18 cellular contexts compared by ENCODE assay signal in genomic region chr22:23909258-23909898, GRCh38. TPM values are rescaled to one million over a fixed set of nuclear protein-coding genes. Genes with fewer than 3 reads are reported as not detected.
A peak's percentile ranks its signal among the peaks of the same experiment; 100 is the strongest.
DNase-seq lines count a peak whose midpoint lies in the region; ATAC-seq and TF ChIP-seq lines count a peak whose summit lies in the region.
"Had no signal": no experiment of that assay in that cellular context is flagged by ENCODE, and none has a peak within 500 bp of the region (broad histone marks: within the 10 kb centered on the region; RNA-seq: fewer than 3 reads in every experiment).

No MANE protein-coding gene starts in this region.

- H3K56ac ChIP-seq in IMR-90 (ENCODE audit: extremely low read depth, insufficient read depth, low read length) (no peak overlapping the region), H9 (ENCODE audit: insufficient read length, low read depth, low read length) (no peak overlapping the region)

- H3K9me1 ChIP-seq in IMR-90 (ENCODE audit: insufficient read depth, low read length), result no peaks in the 10 kb centered on the region; the same call in 1 of the 2 replicates

- 0 out of 2 replicates have a peak, but pooled peaks have one; percentile 6 for ATAC-seq in IMR-90 (ENCODE audit: low read depth)
- ATAC-seq in left colon, result peak; percentile 22
- ATAC-seq: left ventricle myocardium superior had no signal

- H3K4me3 ChIP-seq in IMR-90 (ENCODE audit: insufficient read depth, low read depth, low read length), result no peak overlapping the region; the same call in 1 of the 2 replicates
- no peak overlapping the region for H3K4me3 ChIP-seq in thyroid gland (replicated peaks in 1 of 3)
- no peak overlapping the region for H3K4me3 ChIP-seq in dorsolateral prefrontal cortex
- H3K4me3 ChIP-seq: MG63 had no signal

- H3K36me3 Mint-ChIP-seq in brain, result no peaks in the 10 kb centered on the region
- H3K36me3 Mint-ChIP-seq in H9 (ENCODE audit: insufficient read depth in 1 of 3, low read depth in 3 of 3), result peaks cover 2 to 16% (median 11%) of the 10 kb centered on the region in 3 experiments; a peak in 6 of 7 replicates

- peak overlapping the region in 1 of 5 experiments; percentile 12 for H3K4me3 Mint-ChIP-seq in brain
- H3K4me3 Mint-ChIP-seq in H9, result no peak overlapping the region
- H3K4me3 Mint-ChIP-seq: central memory CD8-positive, alpha-beta T cell had no signal

- H3K4me1 Mint-ChIP-seq in brain, result peaks cover 93% of the 10 kb centered on the region
- H3K4me1 Mint-ChIP-seq in H9, result peaks cover 51 to 58% of the 10 kb centered on the region in 2 experiments

- intact Hi-C loops in IMR-90 (cut with micrococcal nuclease) (no loop called here), left colon (cut with DNase I, micrococcal nuclease) (no loop called here), thyroid gland (cut with DNase I) (no loop called here), dorsolateral prefrontal cortex (cut with DNase I) (no loop called here)

- H3K27me3 ChIP-seq in IMR-90 (ENCODE audit: control insufficient read depth, insufficient read depth, low read length) (no peaks in the 10 kb centered on the region), thyroid gland (no peaks in the 10 kb centered on the region), dorsolateral prefrontal cortex (no peaks in the 10 kb centered on the region), H9 (ENCODE audit: insufficient read depth, low read length) (no peaks in the 10 kb centered on the region)
- H3K27me3 ChIP-seq: BE2C, MG63 had no signal

- in situ Hi-C loops in IMR-90 (cut with MboI; ENCODE audit: low sequenced_read_pairs), result no loop called here

- H3K18ac ChIP-seq in IMR-90 (ENCODE audit: low read depth, low read length) (peak overlapping the region; percentile 59; the same call in 1 of the 2 replicates), H9 (ENCODE audit: insufficient read length, low read depth, low read length) (no peak overlapping the region)

- H4K20me1 ChIP-seq in IMR-90 (ENCODE audit: insufficient read depth, low read length) (no peaks in the 10 kb centered on the region), H9 (ENCODE audit: control insufficient read depth, insufficient read depth, insufficient read length) (no peaks in the 10 kb centered on the region)

- peaks cover 5% of the 10 kb centered on the region; the same call in 1 of the 2 replicates for H3K4me1 ChIP-seq in IMR-90 (ENCODE audit: control insufficient read depth, insufficient read depth, low read length)
- peaks cover 0 to 23% of the 10 kb centered on the region in 2 donors for H3K4me1 ChIP-seq in thyroid gland
- H3K4me1 ChIP-seq in H9 (ENCODE audit: insufficient read depth, low read length), result 0 out of 2 replicates have a peak, but pooled peaks cover 3% of the 10 kb centered on the region

- H2BK20ac ChIP-seq in IMR-90 (ENCODE audit: low read depth, low read length) (no peak overlapping the region), H9 (ENCODE audit: low read depth, low read length, poor library complexity, severe bottlenecking) (no peak overlapping the region)

- peaks cover 7% of the 10 kb centered on the region for H3K23me2 ChIP-seq in H9 (ENCODE audit: insufficient read length, low read depth, low read length, poor library complexity, severe bottlenecking)

- CTCF ChIA-PET in IMR-90 (lab: Yijun Ruan, JAX), result interaction anchor here (0.6 kb wide), 2 partner anchors 15 to 678 kb away, joined by 3 read pairs; partner anchors contain the start of gene MIF

- H2BK120ac ChIP-seq in IMR-90 (ENCODE audit: low read depth, low read length), result peak overlapping the region; percentile 17; the same call in 1 of the 2 replicates
- no peak overlapping the region for H2BK120ac ChIP-seq in H9 (ENCODE audit: low read depth, low read length, poor library complexity, severe bottlenecking)

- H3K9me3 ChIP-seq in IMR-90 (ENCODE audit: control insufficient read depth, insufficient read depth, low read length) (no peaks in the 10 kb centered on the region), thyroid gland (no peaks in the 10 kb centered on the region), H9 (ENCODE audit: control insufficient read depth, low read depth, low read length) (no peaks in the 10 kb centered on the region)
- H3K9me3 ChIP-seq: BE2C, MG63 had no signal

- H3K79me1 ChIP-seq in IMR-90 (ENCODE audit: low read depth in 1 of 2, low read length in 2 of 2) (peaks cover 0 to 8% of the 10 kb centered on the region in 2 experiments; a peak in 2 of 4 replicates), H9 (ENCODE audit: insufficient read depth, low read depth, low read length, poor library complexity, severe bottlenecking) (no peaks in the 10 kb centered on the region)

- no peak overlapping the region for H3K23ac ChIP-seq in IMR-90 (ENCODE audit: low read depth, low read length)
- no peak overlapping the region for H3K23ac ChIP-seq in H9 (ENCODE audit: insufficient read length, low read depth, low read length)

- H3K14ac ChIP-seq in IMR-90 (replicated peaks; ENCODE audit: low read depth, low read length) (0 out of 2 replicates have a peak overlapping the region, but pooled peaks have one; percentile 11), H9 (ENCODE audit: insufficient read depth, low read length) (no peak overlapping the region)

- peak overlapping the region; percentile 89 for H3K4me2 ChIP-seq in IMR-90 (ENCODE audit: low read depth, low read length)
- H3K4me2 ChIP-seq in H9 (ENCODE audit: insufficient read depth, insufficient read length, low read length), result no peak overlapping the region

- no peak overlapping the region for H3T11ph ChIP-seq in H9 (ENCODE audit: low read length)

- H3K36me3 ChIP-seq in IMR-90 (ENCODE audit: control insufficient read depth, insufficient read depth, low read length) (no peaks in the 10 kb centered on the region), thyroid gland (no peaks in the 10 kb centered on the region)
- H3K36me3 ChIP-seq: BE2C, MG63 had no signal

- H2BK15ac ChIP-seq in IMR-90 (ENCODE audit: low read depth, low read length), result no peak overlapping the region
- no peak overlapping the region for H2BK15ac ChIP-seq in H9 (ENCODE audit: low read depth, low read length)

- H3K4ac ChIP-seq in IMR-90 (ENCODE audit: low read depth, low read length) (no peak overlapping the region), H9 (ENCODE audit: low read depth, low read length) (no peak overlapping the region)

- peak overlapping the region in 3 of 5 experiments; percentile 47 to 99 (median 75) for H3K27ac Mint-ChIP-seq in brain
- H3K27ac Mint-ChIP-seq in H9, result no peak overlapping the region

- 0 out of 2 replicates have a peak overlapping the region, but pooled peaks have one; percentile 19 for H3K9ac ChIP-seq in IMR-90 (ENCODE audit: low read depth, low read length)
- H3K9ac ChIP-seq in H9 (ENCODE audit: extremely low read depth, insufficient read length, low read length), result no peak overlapping the region

- H2AK9ac ChIP-seq in IMR-90 (replicated peaks; ENCODE audit: low read depth, low read length, poor library complexity), result no peak overlapping the region

- no peak for TF ChIP-seq CTCF in IMR-90 (conservative IDR thresholded peaks at IDR 0.05; ENCODE audit: low read depth, low read length)
- no peak for TF ChIP-seq CTCF in brain (conservative IDR thresholded peaks at IDR 0.05)
- no peak for TF ChIP-seq CTCF in thyroid gland (IDR thresholded peaks at IDR 0.05)
- TF ChIP-seq CTCF in dorsolateral prefrontal cortex (IDR thresholded peaks at IDR 0.05 in 54 of 56, conservative IDR thresholded peaks at IDR 0.05 in 2 of 56; ENCODE audit: low read depth in 1 of 56, partially characterized antibody in 56 of 56), result no peak
- TF ChIP-seq CTCF in H9 (conservative IDR thresholded peaks at IDR 0.05), result no peak

- POLR2A ChIA-PET in IMR-90 (lab: Charles Lee; ENCODE audit: unreplicated experiment), result no interaction called here

- peak overlapping the region; percentile 74 to 82 for H4K8ac ChIP-seq in IMR-90 (ENCODE audit: low read depth in 2 of 2, low read length in 2 of 2)
- H4K8ac ChIP-seq in H9 (replicated peaks; ENCODE audit: insufficient read length, low read depth, low read length), result no peak overlapping the region

- no TSS peak for BruUV-seq in IMR-90 (replicated peaks; lab: Mats Ljungman, UMichigan)

- H2AFZ ChIP-seq in IMR-90 (replicated peaks; ENCODE audit: low read length, poor library complexity), result peak overlapping the region; percentile 26
- H2AFZ ChIP-seq in H9 (ENCODE audit: low read length), result no peak overlapping the region

- H4K5ac ChIP-seq in IMR-90 (ENCODE audit: low read depth, low read length), result peak overlapping the region; percentile 90
- H4K5ac ChIP-seq in H9 (ENCODE audit: insufficient read length, low read depth, low read length), result no peak overlapping the region

- H2BK5ac ChIP-seq in IMR-90 (ENCODE audit: low read depth, low read length, poor library complexity, severe bottlenecking) (no peak overlapping the region), H9 (ENCODE audit: insufficient read length, low read length) (no peak overlapping the region)

- H3K27me3 Mint-ChIP-seq in brain, result peaks cover 9% of the 10 kb centered on the region
- peaks cover 5% of the 10 kb centered on the region; the same call in 1 of the 2 replicates for H3K27me3 Mint-ChIP-seq in H9 (ENCODE audit: low read depth)

- no peak for TF ChIP-seq RAD21 in IMR-90 (IDR thresholded peaks at IDR 0.05; ENCODE audit: low read length)

- TF ChIP-seq POLR2A in IMR-90 (IDR thresholded peaks at IDR 0.05; ENCODE audit: low read depth, low read length) (no peak), thyroid gland (IDR thresholded peaks at IDR 0.05) (no peak)

- H4K91ac ChIP-seq in IMR-90 (ENCODE audit: insufficient read depth, low read depth, low read length) (no peak overlapping the region), H9 (ENCODE audit: insufficient read length, low read depth, low read length) (no peak overlapping the region)

- no peaks in the 10 kb centered on the region for H3K79me2 ChIP-seq in H9 (ENCODE audit: insufficient read depth, low read length)

- no peak overlapping the region for H2BK12ac ChIP-seq in H9 (ENCODE audit: insufficient read length, low read depth, low read length)

- DNase-seq in IMR-90 (peak; percentile 44), left colon (no peak), thyroid gland (no peak), dorsolateral prefrontal cortex (no peak), nucleus accumbens (lab: John Stamatoyannopoulos, UW) (no peak), NCI-H2196 treated with DMSO at 0.1 percent for 48 hours (lab: John Stamatoyannopoulos, UW; ENCODE audit: unreplicated experiment) (no peak), H9 (no peak)
- DNase-seq: activated CD4-positive, alpha-beta T cell treated with anti-CD3 and anti-CD28 coated beads for 4 hours; activated effector memory CD4-positive, alpha-beta T cell treated with Interleukin-2 at 50 U/mL for 16 hours; amniotic stem cell; BE2C; left ventricle myocardium superior; MG63; NCI-H1694; NCI-H345; stimulated activated CD4-positive, alpha-beta T cell treated with anti-CD3 and anti-CD28 coated beads, Interleukin-4, amount 100 ng/mL, for 1 hour had no signal

- no CpG with 5 or more reads among the region's 6 CpGs for WGBS in IMR-90 (ENCODE audit: extremely low coverage in 2 of 2, insufficient read length in 1 of 2), 2 experiments
- WGBS in thyroid gland, 2 donors, result 57 to 73% methylated on average over 6 of the region's 6 CpGs
- whole genome bisulfite sequencing in H9 (ENCODE audit: extremely low coverage, insufficient read length, low lambda C conversion rate), result no CpG with 5 or more reads among the region's 6 CpGs

- peak overlapping the region; percentile 4; the same call in 1 of the 2 replicates for H3K27ac ChIP-seq in IMR-90 (ENCODE audit: insufficient read depth, low read length)
- H3K27ac ChIP-seq in thyroid gland, result peak overlapping the region in 2 of 3 donors; percentile 31 to 48
- peak overlapping the region in 11 of 59 donors; percentile 3 to 62 (median 38) for H3K27ac ChIP-seq in dorsolateral prefrontal cortex
- H3K27ac ChIP-seq in H9 (ENCODE audit: insufficient read length, low read depth, low read length), result no peak overlapping the region

- dilution Hi-C loops in IMR-90 (cut with HindIII; ENCODE audit: low sequenced_read_pairs, unreplicated experiment), result no loop called here

- H2AK5ac ChIP-seq in IMR-90 (ENCODE audit: low read depth, low read length) (no peak overlapping the region), H9 (ENCODE audit: insufficient read length, low read length) (no peak overlapping the region)

- H3K9me3 Mint-ChIP-seq in brain, result no peaks in the 10 kb centered on the region
- H3K9me3 Mint-ChIP-seq in H9, result peaks cover 5 to 16% of the 10 kb centered on the region in 2 experiments; a peak in 4 of 5 replicates
- H3K9me3 Mint-ChIP-seq: central memory CD8-positive, alpha-beta T cell had no signal

RNA-seq across cellular contexts. Expression of gene MIF, which starts 15.2 kb away (rescaled TPM):
- total RNA-seq in IMR-90 (2012; rRNA removed), result 123 and 125 TPM in 2 replicates
- 530 and 798 TPM in 2 replicates for polyA plus RNA-seq in IMR-90 (2012; rRNA removed)
- polyA plus RNA-seq in IMR-90 (2012; cell fraction: cytosol; rRNA removed), result 412 and 1,658 TPM in 2 replicates
- polyA plus RNA-seq in IMR-90 (2012; cell fraction: nucleus; rRNA removed; ENCODE audit: low replicate concordance), result 299 and 621 TPM in 2 replicates
- polyA plus RNA-seq in brain (ENCODE audit: insufficient read depth, low read depth, low replicate concordance), result 583 TPM
- total RNA-seq in left colon, result 100 to 1,000 TPM; 215 to 286 TPM
- total RNA-seq in thyroid gland, result 100 to 1,000 TPM; 342 to 807 (median 472) TPM
- total RNA-seq in dorsolateral prefrontal cortex, result 100 to 1,000 TPM; 175 to 552 (median 413) TPM
- total RNA-seq in H9 (2021), result 1,068 and 1,091 TPM in 2 replicates

RNA-seq across cellular contexts. Expression of gene GSTT2B, which starts 51.6 kb away (rescaled TPM):
- total RNA-seq in IMR-90 (2012; rRNA removed) (13.1 and 15.1 TPM in 2 replicates), left colon (under 1 TPM in 1 of 2 donors, not detected in 1; 0.73 TPM), thyroid gland (10 to 100 TPM in 2 of 4 donors, 1 to 10 TPM in 1, under 1 TPM in 1; 0.93 to 13.8 (median 6.2) TPM), dorsolateral prefrontal cortex (10 to 100 TPM in 91 of 120 experiments, 1 to 10 TPM in 28, not detected in 1; 2.3 to 55.6 (median 17.1) TPM), H9 (2021) (4.5 and 4.7 TPM in 2 replicates)
- polyA plus RNA-seq in IMR-90 (2012; rRNA removed) (76.7 and 77.0 TPM in 2 replicates), brain (ENCODE audit: insufficient read depth, low read depth, low replicate concordance) (1.6 TPM)
- polyA plus RNA-seq in IMR-90 (2012; cell fraction: cytosol; rRNA removed), result 59.4 and 73.8 TPM in 2 replicates
- polyA plus RNA-seq in IMR-90 (2012; cell fraction: nucleus; rRNA removed; ENCODE audit: low replicate concordance), result 73.2 and 123 TPM in 2 replicates

RNA-seq across cellular contexts. Expression of gene SLC2A11, which starts 51.7 kb away (rescaled TPM):
- total RNA-seq in IMR-90 (2012; rRNA removed), result 2.8 and 3.2 TPM in 2 replicates
- 6.6 and 8.7 TPM in 2 replicates for polyA plus RNA-seq in IMR-90 (2012; rRNA removed)
- 7.6 and 10.2 TPM in 2 replicates for polyA plus RNA-seq in IMR-90 (2012; cell fraction: cytosol; rRNA removed)
- 38.2 and 42.7 TPM in 2 replicates for polyA plus RNA-seq in IMR-90 (2012; cell fraction: nucleus; rRNA removed; ENCODE audit: low replicate concordance)
- 21.1 TPM for polyA plus RNA-seq in brain (ENCODE audit: insufficient read depth, low read depth, low replicate concordance)
- 10 to 100 TPM in 1 of 2 donors, 1 to 10 TPM in 1; 9.8 to 13.7 TPM for total RNA-seq in left colon
- total RNA-seq in thyroid gland, result 10 to 100 TPM; 17.5 to 30.0 (median 24.3) TPM
- total RNA-seq in dorsolateral prefrontal cortex, result 10 to 100 TPM; 25.3 to 69.8 (median 42.4) TPM
- 12.1 and 15.0 TPM in 2 replicates for total RNA-seq in H9 (2021)

RNA-seq across cellular contexts. Expression of gene DDTL, which starts 57.3 kb away (rescaled TPM):
- total RNA-seq in IMR-90 (2012; rRNA removed), result 0.36 and 0.83 TPM in 2 replicates
- polyA plus RNA-seq in IMR-90 (2012; rRNA removed), result 1.5 TPM in 2 replicates
- polyA plus RNA-seq in IMR-90 (2012; cell fraction: cytosol; rRNA removed), result 0.32 and 0.93 TPM in 2 replicates
- polyA plus RNA-seq in IMR-90 (2012; cell fraction: nucleus; rRNA removed; ENCODE audit: low replicate concordance), result 2.6 and 3.0 TPM in 2 replicates
- 2.0 TPM for polyA plus RNA-seq in brain (ENCODE audit: insufficient read depth, low read depth, low replicate concordance)
- 1 to 10 TPM in 1 of 2 donors, not detected in 1; 4.5 TPM for total RNA-seq in left colon
- total RNA-seq in thyroid gland, result 1 to 10 TPM in 2 of 4 donors, under 1 TPM in 1, not detected in 1; 0.27 to 1.7 (median 1.4) TPM
- 1 to 10 TPM in 69 of 120 experiments, under 1 TPM in 4, not detected in 47; 0.30 to 5.3 (median 2.0) TPM for total RNA-seq in dorsolateral prefrontal cortex
- total RNA-seq in H9 (2021), result not detected in 2 replicates

Comparison
In these comparisons a context has a peak if more than half of its experiments do, and no peak if none do; other contexts are left out.
1. H3K27ac Mint-ChIP-seq: peak in brain (3 of 5); none in H9 (0 of 3).